Comparison of ENCODE assay signal across 12 cellular contexts in the genomic region with DNA sequence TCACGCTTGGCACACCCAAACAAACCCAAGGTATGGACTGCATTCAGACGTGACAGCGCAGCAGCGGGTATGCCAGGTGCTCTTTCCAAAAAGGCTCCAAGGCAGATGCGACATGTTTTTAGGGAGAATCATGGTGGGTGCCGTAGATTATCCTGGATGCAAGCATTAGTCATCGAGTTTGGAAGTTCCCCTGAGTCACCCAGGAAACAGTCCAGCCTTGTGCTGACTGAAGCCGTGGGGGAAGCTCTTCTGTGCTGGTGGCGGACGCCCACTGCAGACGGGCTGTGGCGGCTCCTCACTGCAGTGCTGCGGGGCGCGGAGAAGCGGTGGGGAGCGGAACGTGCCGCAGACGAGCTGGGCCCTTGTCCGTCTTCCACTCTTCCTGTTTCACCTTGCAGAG. TPM values are rescaled to one million over a fixed set of nuclear protein-coding genes. Genes with fewer than 3 reads are reported as not detected.
DNase-seq lines count a peak whose midpoint lies in the region; ATAC-seq and TF ChIP-seq lines count a peak whose summit lies in the region.
"Had no signal": no experiment of that assay in that cellular context is flagged by ENCODE, and none has a peak within 500 bp of the region (broad histone marks: within the 10 kb centered on the region; RNA-seq: fewer than 3 reads in every experiment).

No MANE protein-coding gene starts in this region.

- H3K4me3 ChIP-seq in cardiac muscle cell (no peak overlapping the region), right cardiac atrium (ENCODE audit: low read length) (no peak overlapping the region), adipocyte (ENCODE audit: low read length) (no peak overlapping the region), fibroblast of pulmonary artery (replicated peaks; ENCODE audit: low read depth, low read length) (no peak overlapping the region), thoracic aorta (no peak overlapping the region), tibial artery (no peak overlapping the region)
- H3K4me3 ChIP-seq: sigmoid colon, tibial nerve had no signal

- ATAC-seq in right cardiac atrium (no peak), thoracic aorta (ENCODE audit: insufficient number of reproducible peaks, low FRiP score, low read depth) (peak; percentile 24), GM19455 (IDR thresholded peaks at IDR 0.05; ENCODE audit: unreplicated experiment) (no peak)

- TF ChIP-seq CTCF in cardiac muscle cell (IDR thresholded peaks at IDR 0.05; ENCODE audit: low read depth, low read length) (no peak), fibroblast of pulmonary artery (IDR thresholded peaks at IDR 0.05; ENCODE audit: low read length, missing control alignments) (no peak), thoracic aorta (IDR thresholded peaks at IDR 0.05) (no peak), tibial artery (IDR thresholded peaks at IDR 0.05) (no peak)

- 90% methylated on average over 21 of the region's 21 CpGs for WGBS in right cardiac atrium

- H3K36me3 ChIP-seq in cardiac muscle cell (peaks cover 36% of the 10 kb centered on the region), adipocyte (ENCODE audit: control insufficient read depth, insufficient read depth, low read length, severe bottlenecking) (peaks cover 43% of the 10 kb centered on the region), thoracic aorta (no peaks in the 10 kb centered on the region), tibial artery (peaks cover 18 to 53% (median 47%) of the 10 kb centered on the region in 3 donors)

- no peak overlapping the region for H3K9ac ChIP-seq in adipocyte (ENCODE audit: low read length)

- no peaks in the 10 kb centered on the region for H3K27me3 ChIP-seq in cardiac muscle cell
- no peaks in the 10 kb centered on the region for H3K27me3 ChIP-seq in right cardiac atrium (ENCODE audit: control insufficient read depth, insufficient read depth)
- no peaks in the 10 kb centered on the region for H3K27me3 ChIP-seq in adipocyte (replicated peaks; ENCODE audit: control insufficient read depth, insufficient read depth, low read length)
- H3K27me3 ChIP-seq in thoracic aorta (replicated peaks; ENCODE audit: insufficient read depth): no peaks in the 10 kb centered on the region
- no peaks in the 10 kb centered on the region for H3K27me3 ChIP-seq in tibial artery
- H3K27me3 ChIP-seq: sigmoid colon, tibial nerve had no signal

- no peaks in the 10 kb centered on the region for H3K4me1 ChIP-seq in cardiac muscle cell (ENCODE audit: low read depth)
- H3K4me1 ChIP-seq in right cardiac atrium (ENCODE audit: control insufficient read depth, insufficient read depth, low read length): no peaks in the 10 kb centered on the region
- peaks cover 13% of the 10 kb centered on the region for H3K4me1 ChIP-seq in adipocyte (ENCODE audit: control insufficient read depth, insufficient read depth, low read length)
- H3K4me1 ChIP-seq in thoracic aorta (ENCODE audit: control insufficient read depth in 1 of 2, low read depth in 2 of 2): peaks cover 3 to 43% of the 10 kb centered on the region in 2 donors
- H3K4me1 ChIP-seq in tibial artery: no peaks in the 10 kb centered on the region
- H3K4me1 ChIP-seq: tibial nerve had no signal

- DNase-seq in cardiac muscle cell (ENCODE audit: low read depth in 1 of 2, low spot score in 1 of 2) (peak in 1 of 2 donors; percentile 64), right cardiac atrium (no peak), adipocyte (ENCODE audit: low read depth) (peak; percentile 36), fibroblast of pulmonary artery (ENCODE audit: low read depth) (peak; percentile 74), thoracic aorta (ENCODE audit: low spot score) (no peak), tibial artery (no peak), NCI-H2227 (lab: John Stamatoyannopoulos, UW; ENCODE audit: unreplicated experiment) (no peak)
- DNase-seq: activated CD8-positive, alpha-beta memory T cell treated with anti-CD3 and anti-CD28 coated beads, Interleukin-2, amount 50 U/mL, for 48 hours; DMS79; sigmoid colon had no signal

- H3K9me3 ChIP-seq in cardiac muscle cell (ENCODE audit: low read depth) (no peaks in the 10 kb centered on the region), right cardiac atrium (ENCODE audit: control insufficient read depth, low read length) (no peaks in the 10 kb centered on the region), adipocyte (ENCODE audit: control insufficient read depth, low read length) (no peaks in the 10 kb centered on the region), thoracic aorta (no peaks in the 10 kb centered on the region), tibial artery (no peaks in the 10 kb centered on the region)
- H3K9me3 ChIP-seq: sigmoid colon, tibial nerve had no signal

- intact Hi-C loops in right cardiac atrium (cut with DNase I): no loop called here
- intact Hi-C loops in tibial artery (cut with DNase I; ENCODE audit: low total_unique reads): no loop called here

- H3K27ac ChIP-seq in cardiac muscle cell (peak overlapping the region; percentile 13), right cardiac atrium (ENCODE audit: low read length) (no peak overlapping the region), thoracic aorta (peak overlapping the region; percentile 15 to 81), tibial artery (no peak overlapping the region)
- H3K27ac ChIP-seq: sigmoid colon, tibial nerve had no signal

RNA-seq across cellular contexts. Expression of gene JPT2, which starts 13.9 kb away (rescaled TPM):
- total RNA-seq in cardiac muscle cell (34.5 and 45.1 TPM in 2 replicates), right cardiac atrium (10 to 100 TPM; 18.5 to 38.3 (median 25.3) TPM), thoracic aorta (10 to 100 TPM; 17.1 to 26.1 TPM)
- polyA plus RNA-seq in cardiac muscle cell (10.0 and 10.6 TPM in 2 replicates), right cardiac atrium (11.9 TPM)

RNA-seq across cellular contexts. Expression of gene MAPK8IP3, which starts 14.0 kb away (rescaled TPM):
- 109 and 127 TPM in 2 replicates for total RNA-seq in cardiac muscle cell
- polyA plus RNA-seq in cardiac muscle cell: 57.1 and 75.2 TPM in 2 replicates
- total RNA-seq in right cardiac atrium: 10 to 100 TPM; 71.1 to 87.6 (median 79.8) TPM
- 69.3 TPM for polyA plus RNA-seq in right cardiac atrium
- total RNA-seq in thoracic aorta: 100 to 1,000 TPM; 109 to 111 TPM

Comparison
In these comparisons a context has a peak if more than half of its experiments do, and no peak if none do; other contexts are left out.
1. H3K27ac ChIP-seq: peak in cardiac muscle cell (single experiment) and thoracic aorta (2 of 2); none in right cardiac atrium (single experiment) and tibial artery (0 of 2).
2. DNase-seq: peak in adipocyte (single experiment) and fibroblast of pulmonary artery (single experiment); none in right cardiac atrium (0 of 3), thoracic aorta (single experiment), tibial artery (0 of 2) and NCI-H2227 (single experiment).